Comparison of ENCODE assay signal across 19 cellular contexts in the genomic region with DNA sequence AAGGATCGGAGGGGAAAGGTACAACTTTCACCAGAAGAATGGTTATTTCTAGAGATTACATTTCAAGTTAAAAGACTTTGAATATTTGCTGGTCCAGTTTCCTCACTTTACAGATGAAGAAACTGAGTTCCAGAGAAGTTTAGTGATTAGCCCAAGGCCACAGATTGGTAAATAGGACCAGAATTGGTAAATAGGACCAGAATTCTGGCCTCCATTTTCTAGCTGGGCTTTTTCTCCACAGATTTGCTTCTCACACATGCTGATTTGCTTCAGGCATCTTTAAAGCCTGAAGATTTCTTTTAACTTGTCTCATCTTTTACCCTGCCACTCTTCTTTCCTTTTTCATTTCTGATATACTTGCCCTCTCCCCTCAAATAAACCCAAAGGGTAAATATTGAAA. TPM values are rescaled to one million over a fixed set of nuclear protein-coding genes. Genes with fewer than 3 reads are reported as not detected.
"Had no signal": no experiment of that assay in that cellular context is flagged by ENCODE, and none has a peak within 500 bp of the region (broad histone marks: within the 10 kb centered on the region; RNA-seq: fewer than 3 reads in every experiment).

No MANE protein-coding gene starts in this region.

- H3K9me3 ChIP-seq: heart right ventricle, mucosa of descending colon, sigmoid colon, testis, upper lobe of left lung had no signal

- H3K9me3 Mint-ChIP-seq: activated naive CD4-positive, alpha-beta T cell treated with anti-CD3 and anti-CD28 coated beads for 36 hours had no signal

- H3K4me1 ChIP-seq: gastroesophageal sphincter, heart right ventricle, parathyroid adenoma, sigmoid colon, spleen, testis, upper lobe of left lung had no signal

- H3K27me3 ChIP-seq: testis had no signal

- H3K9ac ChIP-seq: parathyroid adenoma had no signal

- H3K79me2 ChIP-seq: parathyroid adenoma had no signal

- H3K27ac ChIP-seq: coronary artery, gastroesophageal sphincter, heart right ventricle, parathyroid adenoma, sigmoid colon, spleen, testis, upper lobe of left lung had no signal

- DNase-seq: activated CD4-positive, alpha-beta T cell treated with anti-CD3 and anti-CD28 coated beads, Interleukin-2, amount 10 ng/mL, durations not matched to agents 24 days and 14 days; activated CD8-positive, alpha-beta T cell treated with anti-CD3 and anti-CD28 coated beads, Interleukin-2, amount 10 ng/mL, durations not matched to agents 7 days and 5 days; activated naive CD4-positive, alpha-beta T cell treated with anti-CD3 and anti-CD28 coated beads for 36 hours; activated T-cell treated with anti-CD3 and anti-CD28 coated beads, Interleukin-2, amount 50 U/mL, for 24 hours; anterior cingulate cortex; heart right ventricle; left ventricle myocardium superior; mucosa of descending colon; naive B cell; sigmoid colon; spleen; stimulated activated CD4-positive, alpha-beta T cell treated with anti-CD3 and anti-CD28 coated beads, Interleukin-4, amount 100 ng/mL, for 4 hours; testis; upper lobe of left lung had no signal

- H3K36me3 Mint-ChIP-seq: stimulated activated memory B cell treated with anti-CD40 and anti-IgM and Interleukin-4, amounts not matched to agents 10 μg/mL and 1 μg/mL and 100 μg/mL, for 72 hours had no signal

- H3K27ac Mint-ChIP-seq: activated CD4-positive, alpha-beta T cell treated with anti-CD3 and anti-CD28 coated beads, Interleukin-2, amount 10 ng/mL, durations not matched to agents 24 days and 14 days; activated CD8-positive, alpha-beta T cell treated with anti-CD3 and anti-CD28 coated beads, Interleukin-2, amount 10 ng/mL, durations not matched to agents 7 days and 5 days; activated naive CD4-positive, alpha-beta T cell treated with anti-CD3 and anti-CD28 coated beads for 36 hours; activated T-cell treated with anti-CD3 and anti-CD28 coated beads, Interleukin-2, amount 50 U/mL, for 24 hours; naive B cell; stimulated activated memory B cell treated with anti-CD40 and anti-IgM and Interleukin-4, amounts not matched to agents 10 μg/mL and 1 μg/mL and 100 μg/mL, for 72 hours had no signal

- H2AFZ ChIP-seq: parathyroid adenoma had no signal

- H3K4me3 ChIP-seq: coronary artery, gastroesophageal sphincter, heart right ventricle, mucosa of descending colon, sigmoid colon, spleen, testis, upper lobe of left lung had no signal

- H3K4me3 Mint-ChIP-seq: activated CD4-positive, alpha-beta T cell treated with anti-CD3 and anti-CD28 coated beads, Interleukin-2, amount 10 ng/mL, durations not matched to agents 24 days and 14 days; activated CD8-positive, alpha-beta T cell treated with anti-CD3 and anti-CD28 coated beads, Interleukin-2, amount 10 ng/mL, durations not matched to agents 7 days and 5 days; activated naive CD4-positive, alpha-beta T cell treated with anti-CD3 and anti-CD28 coated beads for 36 hours; activated T-cell treated with anti-CD3 and anti-CD28 coated beads, Interleukin-2, amount 50 U/mL, for 24 hours; naive B cell; stimulated activated memory B cell treated with anti-CD40 and anti-IgM and Interleukin-4, amounts not matched to agents 10 μg/mL and 1 μg/mL and 100 μg/mL, for 72 hours had no signal

- H3K36me3 ChIP-seq: gastroesophageal sphincter, heart right ventricle, sigmoid colon, spleen, upper lobe of left lung had no signal

RNA-seq across cellular contexts. Expression of gene LIN28B, which starts 5.2 kb away (rescaled TPM):
- total RNA-seq: activated CD4-positive, alpha-beta T cell treated with anti-CD3 and anti-CD28 coated beads, Interleukin-2, amount 10 ng/mL, durations not matched to agents 24 days and 14 days; activated CD8-positive, alpha-beta T cell treated with anti-CD3 and anti-CD28 coated beads, Interleukin-2, amount 10 ng/mL, durations not matched to agents 7 days and 5 days; activated naive CD4-positive, alpha-beta T cell treated with anti-CD3 and anti-CD28 coated beads for 36 hours; esophagus mucosa; gastroesophageal sphincter; heart right ventricle; left ventricle myocardium superior; mucosa of descending colon; sigmoid colon; spleen had no signal
- polyA plus RNA-seq: heart right ventricle, sigmoid colon, spleen had no signal
